1 cellular context compared by ENCODE assay signal in genomic region chr2:234212534-234212933, GRCh38.
TF ChIP-seq lines count a peak whose summit lies in the region.

No MANE protein-coding gene starts in this region.

TF ChIP-seq in H1, 55 proteins besides CTCF, POLR2A, EP300 and RAD21 (continued from another document):
- TF ChIP-seq SIX5 (IDR thresholded peaks at IDR 0.05; ENCODE audit: low read depth, low read length) (no peak), JUN (IDR thresholded peaks at IDR 0.05; ENCODE audit: low read depth, low read length) (no peak), KDM1A (IDR thresholded peaks at IDR 0.05; ENCODE audit: borderline replicate concordance, low read length) (no peak), POLR2AphosphoS5 (IDR thresholded peaks at IDR 0.05; ENCODE audit: low read depth, low read length) (no peak), KDM4A (IDR thresholded peaks at IDR 0.05; ENCODE audit: low read depth, low read length, severe bottlenecking) (no peak), HDAC2 (IDR thresholded peaks at IDR 0.05; ENCODE audit: borderline replicate concordance in 1 of 2, low read depth in 2 of 2, low read length in 2 of 2) (no peak), NRF1 (IDR thresholded peaks at IDR 0.05; ENCODE audit: low read depth, low read length) (no peak), USF2 (IDR thresholded peaks at IDR 0.05; ENCODE audit: low read length) (no peak)
